35 cellular contexts compared by ENCODE assay signal in the genomic region with DNA sequence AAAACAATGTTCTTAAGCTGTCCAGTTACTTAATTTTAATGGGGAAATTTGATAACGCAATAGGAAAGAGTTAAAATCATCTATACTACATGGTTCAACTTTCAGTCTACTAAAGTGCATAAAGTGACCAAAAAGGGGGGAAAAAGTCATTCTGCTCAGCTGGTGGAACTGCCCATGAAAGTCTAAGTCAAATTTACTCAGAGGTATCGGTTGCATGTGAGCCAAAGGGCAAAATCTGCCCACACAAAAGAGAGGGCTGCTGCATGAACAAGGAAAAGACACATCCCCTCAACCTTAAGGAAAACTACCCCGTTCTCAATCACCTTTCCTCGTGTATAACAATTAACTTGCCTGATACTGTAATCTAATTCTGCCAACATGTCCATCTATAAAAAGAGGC.
"Had no signal": no experiment of that assay in that cellular context is flagged by ENCODE, and none has a peak within 500 bp of the region (broad histone marks: within the 10 kb centered on the region; RNA-seq: fewer than 3 reads in every experiment).

No MANE protein-coding gene starts in this region.

- H3K9me3 ChIP-seq: MG63 had no signal

- H3K27ac ChIP-seq: PC-9, RWPE1, VCaP had no signal

- H2AFZ ChIP-seq: PC-9 had no signal

- H3K4me3 ChIP-seq: cardiac muscle cell, MG63, PC-9 had no signal

- H3K4me2 ChIP-seq: PC-9 had no signal

- ATAC-seq: activated CD8-positive, alpha-beta memory T cell treated with anti-CD3 and anti-CD28 coated beads, Interleukin-2, amount 10 ng/mL, durations not matched to agents 7 days and 5 days; activated naive CD8-positive, alpha-beta T cell treated with anti-CD3 and anti-CD28 coated beads, Interleukin-2, amount 50 U/mL, for 24 hours; Right ventricle myocardium inferior had no signal

- DNase-seq: activated CD4-positive, alpha-beta memory T cell treated with anti-CD3 and anti-CD28 coated beads, Interleukin-2, amount 10 ng/mL, durations not matched to agents 7 days and 5 days; activated CD4-positive, alpha-beta T cell treated with anti-CD3 and anti-CD28 coated beads for 1 hour; activated CD4-positive, alpha-beta T cell treated with anti-CD3 and anti-CD28 coated beads for 48 hours; activated CD4-positive, CD25-positive, alpha-beta regulatory T cell; activated CD8-positive, alpha-beta memory T cell treated with anti-CD3 and anti-CD28 coated beads for 24 hours; activated CD8-positive, alpha-beta memory T cell treated with anti-CD3 and anti-CD28 coated beads, Interleukin-2, amount 10 ng/mL, durations not matched to agents 7 days and 5 days; activated CD8-positive, alpha-beta memory T cell treated with anti-CD3 and anti-CD28 coated beads, Interleukin-2, amount 50 U/mL, for 48 hours; activated effector memory CD4-positive, alpha-beta T cell treated with Interleukin-2 at 50 U/mL for 16 hours; activated naive CD4-positive, alpha-beta T cell treated with anti-CD3 and anti-CD28 coated beads, Interleukin-2, amount 10 ng/mL, durations not matched to agents 7 days and 5 days; activated naive CD8-positive, alpha-beta T cell treated with anti-CD3 and anti-CD28 coated beads, Interleukin-2, amount 50 U/mL, for 24 hours; activated T-cell treated with anti-CD3 and anti-CD28 coated beads, Interleukin-2, amount 50 U/mL, for 48 hours; amniotic stem cell; aorta; Kasumi-1; KBM-7; MG63; MV-4-11; NCI-H1092; NCI-H1436 treated with DMSO at 0.1 percent for 48 hours; NCI-H187 treated with DMSO at 0.1 percent for 48 hours; NCI-H2081; NCI-H2171 treated with DMSO at 0.1 percent for 48 hours; NCI-H226; NCI-H446 treated with DMSO at 0.1 percent for 48 hours; NK-92 treated with Interleukin-12 subunit alpha and Interleukin-12 subunit beta, amount 100 ng/mL, for 24 hours; PC-9; SIG-M5; SW 1271; T-helper 1 cell; T-helper 2 cell; T-helper 9 cell had no signal

- H3K36me3 ChIP-seq: MG63 had no signal

- H3K27me3 ChIP-seq: cardiac muscle cell, MG63 had no signal
